1 cellular context compared by ENCODE assay signal in genomic region chr5:132021654-132022053, GRCh38.
TF ChIP-seq lines count a peak whose summit lies in the region.

No MANE protein-coding gene starts in this region.

TF ChIP-seq in HepG2, 621 proteins besides CTCF, POLR2A, EP300 and RAD21:
- no peak for TF ChIP-seq ZBTB1 (CRISPR knock-in tag; IDR thresholded peaks at IDR 0.05; ENCODE audit: borderline replicate concordance)
- TF ChIP-seq MAFF (IDR thresholded peaks at IDR 0.05; ENCODE audit: low read depth, low read length): peak; percentile 84
- TF ChIP-seq MAFK (conservative IDR thresholded peaks at IDR 0.05 in 1 of 2, IDR thresholded peaks at IDR 0.05 in 1 of 2; ENCODE audit: low read length in 2 of 2): peak; percentile 66 to 94
